1 cellular context compared by ENCODE assay signal in the genomic region with DNA sequence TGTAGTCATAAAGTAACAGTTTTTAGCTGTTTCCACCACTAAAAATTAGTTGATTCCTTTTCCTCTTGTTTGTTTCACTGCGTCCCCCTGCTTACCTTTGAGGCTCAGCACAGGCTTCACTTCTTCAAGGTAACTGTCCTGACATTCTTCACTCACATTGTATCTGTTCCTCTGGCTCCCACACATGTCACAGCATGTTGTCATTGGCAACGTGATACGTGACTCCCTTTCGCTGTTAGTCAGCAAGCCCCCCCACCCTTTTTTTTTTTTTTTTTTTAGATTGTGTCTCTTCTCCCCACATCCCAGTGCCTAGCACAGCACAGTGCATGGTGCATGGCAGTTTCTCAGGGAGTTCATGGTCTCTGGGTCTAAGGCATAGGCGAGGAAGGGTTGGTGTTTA.
TF ChIP-seq lines count a peak whose summit lies in the region.

No MANE protein-coding gene starts in this region.

TF ChIP-seq in K562, 482 proteins besides CTCF, POLR2A, EP300 and RAD21:
- TF ChIP-seq RFX1 (IDR thresholded peaks at IDR 0.05) (peak; percentile 72), HSF4 (CRISPR knock-in tag; IDR thresholded peaks at IDR 0.05; ENCODE audit: borderline replicate concordance) (no peak), CHCHD3 (CRISPR knock-in tag; IDR thresholded peaks at IDR 0.05) (no peak), ERF (CRISPR knock-in tag; IDR thresholded peaks at IDR 0.05) (no peak), FOXK2 (conservative IDR thresholded peaks at IDR 0.05 in 1 of 2, IDR thresholded peaks at IDR 0.05 in 1 of 2; ENCODE audit: low read depth in 2 of 2) (0 out of 4 replicates have a peak, but pooled peaks of 1 of the 2 experiments have one; percentile 30), TGIF2 (CRISPR knock-in tag; IDR thresholded peaks at IDR 0.05) (no peak), ZNF384 (IDR thresholded peaks at IDR 0.05; ENCODE audit: low read depth, low read length) (peak; percentile 87), MCM3 (IDR thresholded peaks at IDR 0.05) (no peak), GABPB1 (CRISPR knock-in tag; IDR thresholded peaks at IDR 0.05) (no peak), FOXA3 (CRISPR knock-in tag; conservative IDR thresholded peaks at IDR 0.05 in 1 of 2, IDR thresholded peaks at IDR 0.05 in 1 of 2) (no peak), GATAD2A (IDR thresholded peaks at IDR 0.05) (no peak)
- TF ChIP-seq, protein P1, sequence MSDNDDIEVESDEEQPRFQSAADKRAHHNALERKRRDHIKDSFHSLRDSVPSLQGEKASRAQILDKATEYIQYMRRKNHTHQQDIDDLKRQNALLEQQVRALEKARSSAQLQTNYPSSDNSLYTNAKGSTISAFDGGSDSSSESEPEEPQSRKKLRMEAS (CRISPR knock-in tag; IDR thresholded peaks at IDR 0.05) = no peak
- TF ChIP-seq, protein P2, sequence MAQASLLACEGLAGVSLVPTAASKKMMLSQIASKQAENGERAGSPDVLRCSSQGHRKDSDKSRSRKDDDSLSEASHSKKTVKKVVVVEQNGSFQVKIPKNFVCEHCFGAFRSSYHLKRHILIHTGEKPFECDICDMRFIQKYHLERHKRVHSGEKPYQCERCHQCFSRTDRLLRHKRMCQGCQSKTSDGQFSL (CRISPR knock-in tag; IDR thresholded peaks at IDR 0.05) = peak; percentile 75; the same call in 1 of the 2 replicates
- TF ChIP-seq, protein P2 (tag; IDR thresholded peaks at IDR 0.05) = peak in 1 of 2 experiments; percentile 52; a peak in 1 of 4 replicates
- TF ChIP-seq, protein P3, sequence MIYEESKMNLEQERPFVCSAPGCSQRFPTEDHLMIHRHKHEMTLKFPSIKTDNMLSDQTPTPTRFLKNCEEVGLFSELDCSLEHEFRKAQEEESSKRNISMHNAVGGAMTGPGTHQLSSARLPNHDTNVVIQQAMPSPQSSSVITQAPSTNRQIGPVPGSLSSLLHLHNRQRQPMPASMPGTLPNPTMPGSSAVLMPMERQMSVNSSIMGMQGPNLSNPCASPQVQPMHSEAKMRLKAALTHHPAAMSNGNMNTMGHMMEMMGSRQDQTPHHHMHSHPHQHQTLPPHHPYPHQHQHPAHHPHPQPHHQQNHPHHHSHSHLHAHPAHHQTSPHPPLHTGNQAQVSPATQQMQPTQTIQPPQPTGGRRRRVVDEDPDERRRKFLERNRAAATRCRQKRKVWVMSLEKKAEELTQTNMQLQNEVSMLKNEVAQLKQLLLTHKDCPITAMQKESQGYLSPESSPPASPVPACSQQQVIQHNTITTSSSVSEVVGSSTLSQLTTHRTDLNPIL (CRISPR knock-in tag; IDR thresholded peaks at IDR 0.05) = no peak
- TF ChIP-seq, protein P4, sequence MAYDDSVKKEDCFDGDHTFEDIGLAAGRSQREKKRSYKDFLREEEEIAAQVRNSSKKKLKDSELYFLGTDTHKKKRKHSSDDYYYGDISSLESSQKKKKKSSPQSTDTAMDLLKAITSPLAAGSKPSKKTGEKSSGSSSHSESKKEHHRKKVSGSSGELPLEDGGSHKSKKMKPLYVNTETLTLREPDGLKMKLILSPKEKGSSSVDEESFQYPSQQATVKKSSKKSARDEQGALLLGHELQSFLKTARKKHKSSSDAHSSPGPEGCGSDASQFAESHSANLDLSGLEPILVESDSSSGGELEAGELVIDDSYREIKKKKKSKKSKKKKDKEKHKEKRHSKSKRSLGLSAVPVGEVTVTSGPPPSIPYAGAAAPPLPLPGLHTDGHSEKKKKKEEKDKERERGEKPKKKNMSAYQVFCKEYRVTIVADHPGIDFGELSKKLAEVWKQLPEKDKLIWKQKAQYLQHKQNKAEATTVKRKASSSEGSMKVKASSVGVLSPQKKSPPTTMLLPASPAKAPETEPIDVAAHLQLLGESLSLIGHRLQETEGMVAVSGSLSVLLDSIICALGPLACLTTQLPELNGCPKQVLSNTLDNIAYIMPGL (CRISPR knock-in tag; IDR thresholded peaks at IDR 0.05) = no peak
- TF ChIP-seq, protein P5, sequence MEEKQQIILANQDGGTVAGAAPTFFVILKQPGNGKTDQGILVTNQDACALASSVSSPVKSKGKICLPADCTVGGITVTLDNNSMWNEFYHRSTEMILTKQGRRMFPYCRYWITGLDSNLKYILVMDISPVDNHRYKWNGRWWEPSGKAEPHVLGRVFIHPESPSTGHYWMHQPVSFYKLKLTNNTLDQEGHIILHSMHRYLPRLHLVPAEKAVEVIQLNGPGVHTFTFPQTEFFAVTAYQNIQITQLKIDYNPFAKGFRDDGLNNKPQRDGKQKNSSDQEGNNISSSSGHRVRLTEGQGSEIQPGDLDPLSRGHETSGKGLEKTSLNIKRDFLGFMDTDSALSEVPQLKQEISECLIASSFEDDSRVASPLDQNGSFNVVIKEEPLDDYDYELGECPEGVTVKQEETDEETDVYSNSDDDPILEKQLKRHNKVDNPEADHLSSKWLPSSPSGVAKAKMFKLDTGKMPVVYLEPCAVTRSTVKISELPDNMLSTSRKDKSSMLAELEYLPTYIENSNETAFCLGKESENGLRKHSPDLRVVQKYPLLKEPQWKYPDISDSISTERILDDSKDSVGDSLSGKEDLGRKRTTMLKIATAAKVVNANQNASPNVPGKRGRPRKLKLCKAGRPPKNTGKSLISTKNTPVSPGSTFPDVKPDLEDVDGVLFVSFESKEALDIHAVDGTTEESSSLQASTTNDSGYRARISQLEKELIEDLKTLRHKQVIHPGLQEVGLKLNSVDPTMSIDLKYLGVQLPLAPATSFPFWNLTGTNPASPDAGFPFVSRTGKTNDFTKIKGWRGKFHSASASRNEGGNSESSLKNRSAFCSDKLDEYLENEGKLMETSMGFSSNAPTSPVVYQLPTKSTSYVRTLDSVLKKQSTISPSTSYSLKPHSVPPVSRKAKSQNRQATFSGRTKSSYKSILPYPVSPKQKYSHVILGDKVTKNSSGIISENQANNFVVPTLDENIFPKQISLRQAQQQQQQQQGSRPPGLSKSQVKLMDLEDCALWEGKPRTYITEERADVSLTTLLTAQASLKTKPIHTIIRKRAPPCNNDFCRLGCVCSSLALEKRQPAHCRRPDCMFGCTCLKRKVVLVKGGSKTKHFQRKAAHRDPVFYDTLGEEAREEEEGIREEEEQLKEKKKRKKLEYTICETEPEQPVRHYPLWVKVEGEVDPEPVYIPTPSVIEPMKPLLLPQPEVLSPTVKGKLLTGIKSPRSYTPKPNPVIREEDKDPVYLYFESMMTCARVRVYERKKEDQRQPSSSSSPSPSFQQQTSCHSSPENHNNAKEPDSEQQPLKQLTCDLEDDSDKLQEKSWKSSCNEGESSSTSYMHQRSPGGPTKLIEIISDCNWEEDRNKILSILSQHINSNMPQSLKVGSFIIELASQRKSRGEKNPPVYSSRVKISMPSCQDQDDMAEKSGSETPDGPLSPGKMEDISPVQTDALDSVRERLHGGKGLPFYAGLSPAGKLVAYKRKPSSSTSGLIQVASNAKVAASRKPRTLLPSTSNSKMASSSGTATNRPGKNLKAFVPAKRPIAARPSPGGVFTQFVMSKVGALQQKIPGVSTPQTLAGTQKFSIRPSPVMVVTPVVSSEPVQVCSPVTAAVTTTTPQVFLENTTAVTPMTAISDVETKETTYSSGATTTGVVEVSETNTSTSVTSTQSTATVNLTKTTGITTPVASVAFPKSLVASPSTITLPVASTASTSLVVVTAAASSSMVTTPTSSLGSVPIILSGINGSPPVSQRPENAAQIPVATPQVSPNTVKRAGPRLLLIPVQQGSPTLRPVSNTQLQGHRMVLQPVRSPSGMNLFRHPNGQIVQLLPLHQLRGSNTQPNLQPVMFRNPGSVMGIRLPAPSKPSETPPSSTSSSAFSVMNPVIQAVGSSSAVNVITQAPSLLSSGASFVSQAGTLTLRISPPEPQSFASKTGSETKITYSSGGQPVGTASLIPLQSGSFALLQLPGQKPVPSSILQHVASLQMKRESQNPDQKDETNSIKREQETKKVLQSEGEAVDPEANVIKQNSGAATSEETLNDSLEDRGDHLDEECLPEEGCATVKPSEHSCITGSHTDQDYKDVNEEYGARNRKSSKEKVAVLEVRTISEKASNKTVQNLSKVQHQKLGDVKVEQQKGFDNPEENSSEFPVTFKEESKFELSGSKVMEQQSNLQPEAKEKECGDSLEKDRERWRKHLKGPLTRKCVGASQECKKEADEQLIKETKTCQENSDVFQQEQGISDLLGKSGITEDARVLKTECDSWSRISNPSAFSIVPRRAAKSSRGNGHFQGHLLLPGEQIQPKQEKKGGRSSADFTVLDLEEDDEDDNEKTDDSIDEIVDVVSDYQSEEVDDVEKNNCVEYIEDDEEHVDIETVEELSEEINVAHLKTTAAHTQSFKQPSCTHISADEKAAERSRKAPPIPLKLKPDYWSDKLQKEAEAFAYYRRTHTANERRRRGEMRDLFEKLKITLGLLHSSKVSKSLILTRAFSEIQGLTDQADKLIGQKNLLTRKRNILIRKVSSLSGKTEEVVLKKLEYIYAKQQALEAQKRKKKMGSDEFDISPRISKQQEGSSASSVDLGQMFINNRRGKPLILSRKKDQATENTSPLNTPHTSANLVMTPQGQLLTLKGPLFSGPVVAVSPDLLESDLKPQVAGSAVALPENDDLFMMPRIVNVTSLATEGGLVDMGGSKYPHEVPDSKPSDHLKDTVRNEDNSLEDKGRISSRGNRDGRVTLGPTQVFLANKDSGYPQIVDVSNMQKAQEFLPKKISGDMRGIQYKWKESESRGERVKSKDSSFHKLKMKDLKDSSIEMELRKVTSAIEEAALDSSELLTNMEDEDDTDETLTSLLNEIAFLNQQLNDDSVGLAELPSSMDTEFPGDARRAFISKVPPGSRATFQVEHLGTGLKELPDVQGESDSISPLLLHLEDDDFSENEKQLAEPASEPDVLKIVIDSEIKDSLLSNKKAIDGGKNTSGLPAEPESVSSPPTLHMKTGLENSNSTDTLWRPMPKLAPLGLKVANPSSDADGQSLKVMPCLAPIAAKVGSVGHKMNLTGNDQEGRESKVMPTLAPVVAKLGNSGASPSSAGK (IDR thresholded peaks at IDR 0.05) = no peak
- TF ChIP-seq, protein P6, sequence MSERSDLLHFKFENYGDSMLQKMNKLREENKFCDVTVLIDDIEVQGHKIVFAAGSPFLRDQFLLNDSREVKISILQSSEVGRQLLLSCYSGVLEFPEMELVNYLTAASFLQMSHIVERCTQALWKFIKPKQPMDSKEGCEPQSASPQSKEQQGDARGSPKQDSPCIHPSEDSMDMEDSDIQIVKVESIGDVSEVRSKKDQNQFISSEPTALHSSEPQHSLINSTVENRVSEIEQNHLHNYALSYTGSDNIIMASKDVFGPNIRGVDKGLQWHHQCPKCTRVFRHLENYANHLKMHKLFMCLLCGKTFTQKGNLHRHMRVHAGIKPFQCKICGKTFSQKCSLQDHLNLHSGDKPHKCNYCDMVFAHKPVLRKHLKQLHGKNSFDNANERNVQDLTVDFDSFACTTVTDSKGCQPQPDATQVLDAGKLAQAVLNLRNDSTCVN (CRISPR knock-in tag; IDR thresholded peaks at IDR 0.05) = no peak
- TF ChIP-seq, protein P7, sequence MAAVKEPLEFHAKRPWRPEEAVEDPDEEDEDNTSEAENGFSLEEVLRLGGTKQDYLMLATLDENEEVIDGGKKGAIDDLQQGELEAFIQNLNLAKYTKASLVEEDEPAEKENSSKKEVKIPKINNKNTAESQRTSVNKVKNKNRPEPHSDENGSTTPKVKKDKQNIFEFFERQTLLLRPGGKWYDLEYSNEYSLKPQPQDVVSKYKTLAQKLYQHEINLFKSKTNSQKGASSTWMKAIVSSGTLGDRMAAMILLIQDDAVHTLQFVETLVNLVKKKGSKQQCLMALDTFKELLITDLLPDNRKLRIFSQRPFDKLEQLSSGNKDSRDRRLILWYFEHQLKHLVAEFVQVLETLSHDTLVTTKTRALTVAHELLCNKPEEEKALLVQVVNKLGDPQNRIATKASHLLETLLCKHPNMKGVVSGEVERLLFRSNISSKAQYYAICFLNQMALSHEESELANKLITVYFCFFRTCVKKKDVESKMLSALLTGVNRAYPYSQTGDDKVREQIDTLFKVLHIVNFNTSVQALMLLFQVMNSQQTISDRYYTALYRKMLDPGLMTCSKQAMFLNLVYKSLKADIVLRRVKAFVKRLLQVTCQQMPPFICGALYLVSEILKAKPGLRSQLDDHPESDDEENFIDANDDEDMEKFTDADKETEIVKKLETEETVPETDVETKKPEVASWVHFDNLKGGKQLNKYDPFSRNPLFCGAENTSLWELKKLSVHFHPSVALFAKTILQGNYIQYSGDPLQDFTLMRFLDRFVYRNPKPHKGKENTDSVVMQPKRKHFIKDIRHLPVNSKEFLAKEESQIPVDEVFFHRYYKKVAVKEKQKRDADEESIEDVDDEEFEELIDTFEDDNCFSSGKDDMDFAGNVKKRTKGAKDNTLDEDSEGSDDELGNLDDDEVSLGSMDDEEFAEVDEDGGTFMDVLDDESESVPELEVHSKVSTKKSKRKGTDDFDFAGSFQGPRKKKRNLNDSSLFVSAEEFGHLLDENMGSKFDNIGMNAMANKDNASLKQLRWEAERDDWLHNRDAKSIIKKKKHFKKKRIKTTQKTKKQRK (IDR thresholded peaks at IDR 0.05; ENCODE audit: borderline replicate concordance, low read depth, low read length) = no peak
- TF ChIP-seq, protein P8, sequence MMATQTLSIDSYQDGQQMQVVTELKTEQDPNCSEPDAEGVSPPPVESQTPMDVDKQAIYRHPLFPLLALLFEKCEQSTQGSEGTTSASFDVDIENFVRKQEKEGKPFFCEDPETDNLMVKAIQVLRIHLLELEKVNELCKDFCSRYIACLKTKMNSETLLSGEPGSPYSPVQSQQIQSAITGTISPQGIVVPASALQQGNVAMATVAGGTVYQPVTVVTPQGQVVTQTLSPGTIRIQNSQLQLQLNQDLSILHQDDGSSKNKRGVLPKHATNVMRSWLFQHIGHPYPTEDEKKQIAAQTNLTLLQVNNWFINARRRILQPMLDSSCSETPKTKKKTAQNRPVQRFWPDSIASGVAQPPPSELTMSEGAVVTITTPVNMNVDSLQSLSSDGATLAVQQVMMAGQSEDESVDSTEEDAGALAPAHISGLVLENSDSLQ (IDR thresholded peaks at IDR 0.05) = peak; percentile 15; the same call in 1 of the 2 replicates
